ENCODE assay signal across 21 cellular contexts in the genomic region with DNA sequence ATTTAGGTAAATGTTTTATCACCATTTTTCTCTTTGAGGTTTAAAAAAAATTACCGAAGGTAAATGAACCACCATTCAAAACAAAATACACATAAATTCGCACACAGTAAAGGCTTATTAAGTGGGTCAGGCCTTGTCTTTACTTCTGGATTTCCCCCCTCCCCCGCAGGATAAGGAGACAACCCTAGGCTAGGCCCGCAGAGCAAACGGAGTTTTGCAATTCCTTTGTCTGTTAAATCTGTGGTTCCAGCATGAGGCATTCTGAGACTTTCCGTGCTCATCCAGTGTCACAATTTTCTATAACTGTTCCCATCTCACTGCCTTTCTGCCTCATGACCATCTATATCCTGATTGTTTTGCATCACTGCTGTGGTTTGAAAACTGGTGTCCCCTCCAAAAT.
"Had no signal": no experiment of that assay in that cellular context is flagged by ENCODE, and none has a peak within 500 bp of the region (broad histone marks: within the 10 kb centered on the region; RNA-seq: fewer than 3 reads in every experiment).

No MANE protein-coding gene starts in this region.

- ATAC-seq: heart left ventricle; left colon; left ventricle myocardium superior; naive thymus-derived CD4-positive, alpha-beta T cell; stimulated activated naive B cell treated with anti-CD40 and anti-IgM and Interleukin-4, amounts not matched to agents 10 μg/mL and 1 μg/mL and 100 μg/mL, for 72 hours; stimulated activated naive CD8-positive, alpha-beta T cell treated with anti-CD3 and anti-CD28 coated beads, Interleukin-15, amount 100 ng/mL, for 72 hours; upper lobe of right lung had no signal

- H3K9me3 Mint-ChIP-seq: nephron progenitor cell; stimulated activated naive CD8-positive, alpha-beta T cell treated with anti-CD3 and anti-CD28 coated beads, Interleukin-15, amount 100 ng/mL, for 72 hours had no signal

- H3K4me1 Mint-ChIP-seq: naive thymus-derived CD4-positive, alpha-beta T cell; nephron progenitor cell; stimulated activated naive B cell treated with anti-CD40 and anti-IgM and Interleukin-4, amounts not matched to agents 10 μg/mL and 1 μg/mL and 100 μg/mL, for 72 hours; stimulated activated naive CD8-positive, alpha-beta T cell treated with anti-CD3 and anti-CD28 coated beads, Interleukin-15, amount 100 ng/mL, for 72 hours had no signal

- H3K36me3 Mint-ChIP-seq: naive thymus-derived CD4-positive, alpha-beta T cell; stimulated activated naive B cell treated with anti-CD40 and anti-IgM and Interleukin-4, amounts not matched to agents 10 μg/mL and 1 μg/mL and 100 μg/mL, for 72 hours had no signal

- H3K27ac ChIP-seq: coronary artery, heart left ventricle, neutrophil, right atrium auricular region, sigmoid colon, skin epidermis, testis, tibial nerve, upper lobe of right lung, vagina had no signal

- H3K4me3 Mint-ChIP-seq: naive thymus-derived CD4-positive, alpha-beta T cell; nephron progenitor cell; stimulated activated naive B cell treated with anti-CD40 and anti-IgM and Interleukin-4, amounts not matched to agents 10 μg/mL and 1 μg/mL and 100 μg/mL, for 72 hours; stimulated activated naive CD8-positive, alpha-beta T cell treated with anti-CD3 and anti-CD28 coated beads, Interleukin-15, amount 100 ng/mL, for 72 hours had no signal

- H3K27ac Mint-ChIP-seq: naive thymus-derived CD4-positive, alpha-beta T cell; nephron progenitor cell; stimulated activated naive B cell treated with anti-CD40 and anti-IgM and Interleukin-4, amounts not matched to agents 10 μg/mL and 1 μg/mL and 100 μg/mL, for 72 hours; stimulated activated naive CD8-positive, alpha-beta T cell treated with anti-CD3 and anti-CD28 coated beads, Interleukin-15, amount 100 ng/mL, for 72 hours had no signal

- DNase-seq: effector CD4-positive, alpha-beta T cell; heart left ventricle; hippocampal formation; left colon; left ventricle myocardium superior; naive thymus-derived CD4-positive, alpha-beta T cell; nephron progenitor cell; posterior cingulate gyrus; sigmoid colon; stimulated activated CD4-positive, alpha-beta T cell treated with anti-CD3 and anti-CD28 coated beads, Interleukin-2, amount 100 ng/mL, for 24 hours; stimulated activated CD4-positive, alpha-beta T cell treated with anti-CD3 and anti-CD28 coated beads, Interleukin-4, amount 100 ng/mL, for 4 hours; stimulated activated naive B cell treated with anti-CD40 and anti-IgM and Interleukin-4, amounts not matched to agents 10 μg/mL and 1 μg/mL and 100 μg/mL, for 72 hours; stimulated activated naive CD8-positive, alpha-beta T cell treated with anti-CD3 and anti-CD28 coated beads, Interleukin-15, amount 100 ng/mL, for 72 hours; testis; upper lobe of right lung had no signal

- H3K27me3 Mint-ChIP-seq: stimulated activated naive B cell treated with anti-CD40 and anti-IgM and Interleukin-4, amounts not matched to agents 10 μg/mL and 1 μg/mL and 100 μg/mL, for 72 hours had no signal

- H3K27me3 ChIP-seq: heart left ventricle, neutrophil, right atrium auricular region, sigmoid colon, testis, tibial nerve, upper lobe of right lung, vagina had no signal

- H3K9me3 ChIP-seq: heart left ventricle, neutrophil, right atrium auricular region, sigmoid colon, testis, tibial nerve, upper lobe of right lung, vagina had no signal

- H3K4me1 ChIP-seq: heart left ventricle, right atrium auricular region, sigmoid colon, testis, tibial nerve, upper lobe of right lung, vagina had no signal

- H3K36me3 ChIP-seq: heart left ventricle, neutrophil, right atrium auricular region, sigmoid colon, tibial nerve, upper lobe of right lung, vagina had no signal

- H3K4me3 ChIP-seq: coronary artery, heart left ventricle, right atrium auricular region, sigmoid colon, skin epidermis, testis, tibial nerve, upper lobe of right lung, vagina had no signal
